Comparison of ENCODE assay signal across 38 cellular contexts in genomic region chr17:10809605-10810004, GRCh38. TPM values are rescaled to one million over a fixed set of nuclear protein-coding genes. Genes with fewer than 3 reads are reported as not detected.
"Had no signal": no experiment of that assay in that cellular context is flagged by ENCODE, and none has a peak within 500 bp of the region (broad histone marks: within the 10 kb centered on the region; RNA-seq: fewer than 3 reads in every experiment).

No MANE protein-coding gene starts in this region.

- H3K36me3 ChIP-seq: MG63 had no signal

- H3K27me3 ChIP-seq: MG63 had no signal

- H3K9ac ChIP-seq: KMS-11 had no signal

- H3K4me2 ChIP-seq: KMS-11 had no signal

- H3K9me3 ChIP-seq: MG63 had no signal

- H3K4me3 ChIP-seq: MG63 had no signal

- DNase-seq: Karpas-422, Kasumi-1, MG63, MM.1S, MV-4-11, NCI-H1048, NCI-H1092, NCI-H1092 treated with DMSO at 0.1 percent for 48 hours, NCI-H1105, NCI-H1105 treated with DMSO at 0.1 percent for 48 hours, NCI-H1417 treated with DMSO at 0.1 percent for 48 hours, NCI-H1436, NCI-H1436 treated with DMSO at 0.1 percent for 48 hours, NCI-H146, NCI-H1694, NCI-H1694 treated with DMSO at 0.1 percent for 48 hours, NCI-H187, NCI-H187 treated with DMSO at 0.1 percent for 48 hours, NCI-H1930, NCI-H2029, NCI-H2029 treated with DMSO at 0.1 percent for 48 hours, NCI-H2081, NCI-H2081 treated with DMSO at 0.1 percent for 48 hours, NCI-H2107, NCI-H2171, NCI-H2171 treated with DMSO at 0.1 percent for 48 hours, NCI-H2227 treated with DMSO at 0.1 percent for 48 hours, NCI-H226, NCI-H345, NCI-H446, NCI-H446 treated with DMSO at 0.1 percent for 48 hours, NCI-H510A, NCI-H510A treated with DMSO at 0.1 percent for 48 hours had no signal

- H3K27ac ChIP-seq: KMS-11 had no signal

RNA-seq across cellular contexts. Expression of gene TMEM238L, which starts 5.7 kb away (rescaled TPM):
- total RNA-seq: LHCN-M2, M059J, MCF 10A, NCI-H460 had no signal

RNA-seq across cellular contexts. Expression of gene PIRT, which starts 28.3 kb away (rescaled TPM):
- total RNA-seq: LHCN-M2, M059J, MCF 10A, NCI-H460 had no signal
